In genomic region chr16:70453891-70454220, GRCh38 we compare ENCODE assay signal across 1 cellular context.
TF ChIP-seq lines count a peak whose summit lies in the region.

No MANE protein-coding gene starts in this region.

TF ChIP-seq in H1, 55 proteins besides CTCF, POLR2A, EP300 and RAD21:
- TF ChIP-seq TAF1 (IDR thresholded peaks at IDR 0.05; ENCODE audit: low read depth, low read length) (peak; percentile 68), TAF7 (optimal IDR thresholded peaks at IDR 0.05; ENCODE audit: borderline replicate concordance, low read depth, low read length) (peak; percentile 28), SIN3A (conservative IDR thresholded peaks at IDR 0.05 in 1 of 2, IDR thresholded peaks at IDR 0.05 in 1 of 2; ENCODE audit: low read depth in 1 of 2, low read length in 2 of 2) (peak in 1 of 2 experiments; percentile 50; a peak in 1 of 4 replicates), POLR2AphosphoS5 (IDR thresholded peaks at IDR 0.05; ENCODE audit: low read depth, low read length) (peak; percentile 35; the same call in 1 of the 2 replicates), USF2 (IDR thresholded peaks at IDR 0.05; ENCODE audit: low read length) (peak; percentile 64; the same call in 1 of the 2 replicates), MAX (IDR thresholded peaks at IDR 0.05) (peak; percentile 36; the same call in 1 of the 2 replicates), PHF8 (conservative IDR thresholded peaks at IDR 0.05; ENCODE audit: low read depth, low read length) (no peak; the same call in 1 of the 2 replicates), GTF2F1 (IDR thresholded peaks at IDR 0.05; ENCODE audit: borderline replicate concordance, low read depth, low read length) (no peak)
